Comparison of ENCODE assay signal across 37 cellular contexts in genomic region chr12:13152281-13152680, GRCh38. TPM values are rescaled to one million over a fixed set of nuclear protein-coding genes. Genes with fewer than 3 reads are reported as not detected.
DNase-seq lines count a peak whose midpoint lies in the region; ATAC-seq and TF ChIP-seq lines count a peak whose summit lies in the region.
"Had no signal": no experiment of that assay in that cellular context is flagged by ENCODE, and none has a peak within 500 bp of the region (broad histone marks: within the 10 kb centered on the region; RNA-seq: fewer than 3 reads in every experiment).

No MANE protein-coding gene starts in this region.

- H3K9me3 Mint-ChIP-seq in CD8-positive, alpha-beta T cell: no peaks in the 10 kb centered on the region
- H3K9me3 Mint-ChIP-seq: activated naive CD8-positive, alpha-beta T cell treated with anti-CD3 and anti-CD28 coated beads, Interleukin-2, amount 50 U/mL, for 24 hours; endodermal cell; natural killer cell had no signal

- CTCF ChIA-PET in CD8-positive, alpha-beta T cell (lab: Charles Lee): interaction anchor here (1.1 to 2.8 kb wide), 3 partner anchors 10 to 60 kb away, joined by 3 to 13 read pairs (median 4); no protein-coding TSS in a partner anchor

- no peak for TF ChIP-seq EP300 in esophagus muscularis mucosa (IDR thresholded peaks at IDR 0.05)

- H3K4me1 ChIP-seq in esophagus muscularis mucosa (peaks cover 8 to 17% (median 16%) of the 10 kb centered on the region in 4 donors), trophoblast cell (ENCODE audit: control insufficient read depth in 1 of 2, insufficient read depth in 2 of 2, low read length in 2 of 2) (peaks cover 4 to 11% of the 10 kb centered on the region in 2 experiments)
- no peaks in the 10 kb centered on the region for H3K4me1 ChIP-seq in CD8-positive, alpha-beta T cell (ENCODE audit: insufficient read depth, low read length)

- intact Hi-C loops in esophagus muscularis mucosa (cut with DNase I): no loop called here
- intact Hi-C loops in left cardiac atrium (cut with DNase I): no loop called here
- intact Hi-C loops in CD8-positive, alpha-beta T cell (cut with DNase I, micrococcal nuclease): no loop called here

- no peak overlapping the region for H3K9ac ChIP-seq in trophoblast cell (ENCODE audit: low read length)

- H2BK12ac ChIP-seq in trophoblast cell (ENCODE audit: low read length): peak overlapping the region; percentile 63

- H3K27ac Mint-ChIP-seq in CD8-positive, alpha-beta T cell: no peak overlapping the region
- H3K27ac Mint-ChIP-seq: activated naive CD8-positive, alpha-beta T cell treated with anti-CD3 and anti-CD28 coated beads, Interleukin-2, amount 50 U/mL, for 24 hours; CD4-positive, CD25-positive, alpha-beta regulatory T cell; endodermal cell; natural killer cell had no signal

- no CpG with 5 or more reads among the region's 1 CpG for WGBS in esophagus muscularis mucosa
- WGBS in trophoblast cell (ENCODE audit: extremely low coverage, insufficient coverage, insufficient read length): no CpG with 5 or more reads among the region's 1 CpG

- H3K36me3 ChIP-seq in esophagus muscularis mucosa (no peaks in the 10 kb centered on the region), trophoblast cell (ENCODE audit: control insufficient read depth in 1 of 2, insufficient read depth in 2 of 2, low read length in 2 of 2) (no peaks in the 10 kb centered on the region)
- no peaks in the 10 kb centered on the region for H3K36me3 ChIP-seq in CD8-positive, alpha-beta T cell (ENCODE audit: insufficient read depth, low read length)
- H3K36me3 ChIP-seq: MG63, thoracic aorta, vagina had no signal

- H2AK5ac ChIP-seq in trophoblast cell (ENCODE audit: low read length): no peak overlapping the region

- no peak overlapping the region for H3K14ac ChIP-seq in trophoblast cell (ENCODE audit: low read length)

- H3K27ac ChIP-seq in esophagus muscularis mucosa (replicated peaks in 1 of 4) (no peak overlapping the region), trophoblast cell (ENCODE audit: low read depth, low read length) (no peak overlapping the region)
- no peak overlapping the region for H3K27ac ChIP-seq in CD8-positive, alpha-beta T cell (ENCODE audit: low read depth, low read length)
- H3K27ac ChIP-seq: HL-60, thoracic aorta, vagina had no signal

- H3K79me1 ChIP-seq in trophoblast cell (ENCODE audit: low read length): peaks cover 6% of the 10 kb centered on the region

- DNase-seq in AG08395 (ENCODE audit: low spot score): peak; percentile 76
- DNase-seq in esophagus muscularis mucosa (ENCODE audit: extremely low spot score): peak; percentile 91
- DNase-seq in left cardiac atrium: peak; percentile 32
- no peak for DNase-seq in trophoblast cell
- no peak for DNase-seq in activated CD4-positive, alpha-beta T cell treated with anti-CD3 and anti-CD28 coated beads, Interleukin-2, amount 50 U/mL, for 1 hour
- DNase-seq in CD8-positive, alpha-beta T cell: no peak
- DNase-seq in NCI-H774 (lab: John Stamatoyannopoulos, UW): no peak
- DNase-seq: activated CD4-positive, alpha-beta T cell treated with anti-CD3 and anti-CD28 coated beads, Interleukin-2, amount 50 U/mL, for 48 hours; activated naive CD8-positive, alpha-beta T cell treated with anti-CD3 and anti-CD28 coated beads, Interleukin-2, amount 50 U/mL, for 24 hours; activated T-cell treated with anti-CD3 and anti-CD28 coated beads, Interleukin-2, amount 50 U/mL, for 48 hours; AML-193; CD4-positive, CD25-positive, alpha-beta regulatory T cell; dermis blood vessel endothelial cell; DND-41; endodermal cell; HCEC 1CT; KG1; MG63; natural killer cell; NCI-H1105; NCI-H187 treated with DMSO at 0.1 percent for 48 hours; NCI-H2171 treated with DMSO at 0.1 percent for 48 hours; NCI-H510A; NK-92 treated with Interleukin-12 subunit alpha and Interleukin-12 subunit beta, amount 100 ng/mL, for 24 hours; nucleus accumbens; PC-3; SHP77; stimulated activated CD4-positive, alpha-beta T cell treated with anti-CD3 and anti-CD28 coated beads, Interleukin-1b, Interleukin-23, amount 100 ng/mL, for 48 hours; stimulated activated naive CD8-positive, alpha-beta T cell treated with anti-CD3 and anti-CD28 coated beads, Interleukin-15, Interleukin-2, amounts not matched to agents 100 U/mL and 50 U/mL, for 24 hours had no signal

- no peak overlapping the region for H4K91ac ChIP-seq in trophoblast cell (ENCODE audit: low read depth, low read length)

- H3K4me3 ChIP-seq in esophagus muscularis mucosa (no peak overlapping the region), trophoblast cell (ENCODE audit: low read depth, low read length) (no peak overlapping the region)
- H3K4me3 ChIP-seq in CD8-positive, alpha-beta T cell (ENCODE audit: low read depth, low read length): no peak overlapping the region
- H3K4me3 ChIP-seq: MG63, thoracic aorta, vagina had no signal

- no peaks in the 10 kb centered on the region for H3K27me3 Mint-ChIP-seq in CD8-positive, alpha-beta T cell (ENCODE audit: low read depth)
- H3K27me3 Mint-ChIP-seq: activated naive CD8-positive, alpha-beta T cell treated with anti-CD3 and anti-CD28 coated beads, Interleukin-2, amount 50 U/mL, for 24 hours had no signal

- no peak for TF ChIP-seq CTCF in esophagus muscularis mucosa (IDR thresholded peaks at IDR 0.05)
- TF ChIP-seq CTCF in CD8-positive, alpha-beta T cell (IDR thresholded peaks at IDR 0.05): no peak

- no peaks in the 10 kb centered on the region for H3K79me2 ChIP-seq in trophoblast cell (ENCODE audit: control insufficient read depth, insufficient read depth, low read length, poor library complexity)

- no peaks in the 10 kb centered on the region for H3K4me1 Mint-ChIP-seq in CD8-positive, alpha-beta T cell (ENCODE audit: low read depth)
- H3K4me1 Mint-ChIP-seq: natural killer cell had no signal

- H3K9me3 ChIP-seq in esophagus muscularis mucosa: peaks cover 0 to 4% (median 0%) of the 10 kb centered on the region in 4 donors
- H3K9me3 ChIP-seq in trophoblast cell (ENCODE audit: insufficient read depth, low read depth, low read length): no peaks in the 10 kb centered on the region
- H3K9me3 ChIP-seq in CD8-positive, alpha-beta T cell (ENCODE audit: low read length): no peaks in the 10 kb centered on the region
- H3K9me3 ChIP-seq: MG63, thoracic aorta, vagina had no signal

- no peak overlapping the region for H2AFZ ChIP-seq in trophoblast cell (ENCODE audit: insufficient read depth, low read length, poor library complexity)

- peak; percentile 28 to 79 for ATAC-seq in left cardiac atrium
- no peak for ATAC-seq in CD8-positive, alpha-beta T cell
- no peak for ATAC-seq in GM18498 (IDR thresholded peaks at IDR 0.05; ENCODE audit: unreplicated experiment)
- ATAC-seq: activated CD4-positive, CD25-positive, alpha-beta regulatory T cell treated with anti-CD3 and anti-CD28 coated beads, Interleukin-2, amount 50 U/mL, for 24 hours; activated naive CD8-positive, alpha-beta T cell treated with anti-CD3 and anti-CD28 coated beads, Interleukin-2, amount 50 U/mL, for 24 hours; natural killer cell; PC-3; stimulated activated naive CD8-positive, alpha-beta T cell treated with anti-CD3 and anti-CD28 coated beads, Interleukin-15, Interleukin-2, amounts not matched to agents 100 U/mL and 50 U/mL, for 24 hours had no signal

- no peak overlapping the region for H2BK120ac ChIP-seq in trophoblast cell (ENCODE audit: insufficient read depth, low read length, poor library complexity)

- H3K23ac ChIP-seq in trophoblast cell (ENCODE audit: low read length): no peak overlapping the region

- no peak overlapping the region for H3K4me2 ChIP-seq in trophoblast cell (ENCODE audit: low read length)

- no peak overlapping the region for H3K18ac ChIP-seq in trophoblast cell (ENCODE audit: low read length)

- H3K36me3 Mint-ChIP-seq in CD8-positive, alpha-beta T cell: no peaks in the 10 kb centered on the region
- H3K36me3 Mint-ChIP-seq: CD4-positive, CD25-positive, alpha-beta regulatory T cell; natural killer cell had no signal

- H3K27me3 ChIP-seq in esophagus muscularis mucosa: no peaks in the 10 kb centered on the region
- no peaks in the 10 kb centered on the region for H3K27me3 ChIP-seq in trophoblast cell (ENCODE audit: insufficient read depth, low read length)
- H3K27me3 ChIP-seq in CD8-positive, alpha-beta T cell (ENCODE audit: insufficient read depth, low read length): no peaks in the 10 kb centered on the region
- H3K27me3 ChIP-seq: MG63, vagina had no signal

- H2BK5ac ChIP-seq in trophoblast cell (ENCODE audit: low read depth, low read length, poor library complexity): no peak overlapping the region

- no peak overlapping the region for H4K8ac ChIP-seq in trophoblast cell (ENCODE audit: low read depth, low read length)

- no peak overlapping the region for H3K4ac ChIP-seq in trophoblast cell (ENCODE audit: low read depth, low read length)

- POLR2A ChIA-PET in CD8-positive, alpha-beta T cell (lab: Charles Lee): no interaction called here

- no peak overlapping the region for H4K12ac ChIP-seq in trophoblast cell (ENCODE audit: low read depth, low read length)

- H3K4me3 Mint-ChIP-seq in CD8-positive, alpha-beta T cell: no peak overlapping the region
- H3K4me3 Mint-ChIP-seq: activated naive CD8-positive, alpha-beta T cell treated with anti-CD3 and anti-CD28 coated beads, Interleukin-2, amount 50 U/mL, for 24 hours; CD4-positive, CD25-positive, alpha-beta regulatory T cell; endodermal cell; natural killer cell had no signal

- no peak for TF ChIP-seq POLR2A in esophagus muscularis mucosa (IDR thresholded peaks at IDR 0.05; ENCODE audit: low read depth)

RNA-seq across cellular contexts. Expression of gene EMP1, which starts 44.2 kb away (rescaled TPM):
- 100 to 1,000 TPM in 1 of 4 donors, 10 to 100 TPM in 3; 42.8 to 425 (median 63.0) TPM for total RNA-seq in esophagus muscularis mucosa
- total RNA-seq in left cardiac atrium: 100 to 1,000 TPM; 304 to 477 TPM
- polyA plus RNA-seq in trophoblast cell (2013): 10.1 and 10.7 TPM in 2 replicates
- total RNA-seq in CD8-positive, alpha-beta T cell: 1 to 10 TPM; 4.4 to 5.0 TPM

RNA-seq across cellular contexts. Expression of gene GSG1, which starts 48.8 kb away (rescaled TPM):
- not detected for total RNA-seq in esophagus muscularis mucosa
- not detected for total RNA-seq in left cardiac atrium
- polyA plus RNA-seq in trophoblast cell (2013): 0.03 TPM in 1 of 2 replicates, not detected in the other
- not detected for total RNA-seq in CD8-positive, alpha-beta T cell
- total RNA-seq: CD4-positive, CD25-positive, alpha-beta regulatory T cell; dermis blood vessel endothelial cell; glomerular endothelial cell; liver; natural killer cell; T-helper 2 cell treated with Interferon-gamma antibody and Interleukin-4, amounts not matched to agents 100 ng/mL and 5 ng/mL, for 36 hours; thoracic aorta; vagina had no signal
- polyA plus RNA-seq: liver had no signal

Comparison
In these comparisons a context has a peak if more than half of its experiments do, and no peak if none do; other contexts are left out.
1. DNase-seq: peak in AG08395 (single experiment), esophagus muscularis mucosa (single experiment) and left cardiac atrium (single experiment); none in trophoblast cell (0 of 2), activated CD4-positive, alpha-beta T cell treated with anti-CD3 and anti-CD28 coated beads, Interleukin-2, amount 50 U/mL, for 1 hour (single experiment), CD8-positive, alpha-beta T cell (0 of 7) and NCI-H774 (single experiment).
2. ATAC-seq: peak in left cardiac atrium (2 of 2); none in CD8-positive, alpha-beta T cell (single experiment) and GM18498 (single experiment).
3. RNA of gene EMP1, which starts 44.2 kb away (total RNA-seq): 304 to 477 TPM in left cardiac atrium and 42.8 to 425 TPM in esophagus muscularis mucosa; 4.4 to 5.0 TPM in CD8-positive, alpha-beta T cell; every median in the first group is over 4 times any median in the second.